10 cellular contexts compared by ENCODE assay signal in the genomic region with DNA sequence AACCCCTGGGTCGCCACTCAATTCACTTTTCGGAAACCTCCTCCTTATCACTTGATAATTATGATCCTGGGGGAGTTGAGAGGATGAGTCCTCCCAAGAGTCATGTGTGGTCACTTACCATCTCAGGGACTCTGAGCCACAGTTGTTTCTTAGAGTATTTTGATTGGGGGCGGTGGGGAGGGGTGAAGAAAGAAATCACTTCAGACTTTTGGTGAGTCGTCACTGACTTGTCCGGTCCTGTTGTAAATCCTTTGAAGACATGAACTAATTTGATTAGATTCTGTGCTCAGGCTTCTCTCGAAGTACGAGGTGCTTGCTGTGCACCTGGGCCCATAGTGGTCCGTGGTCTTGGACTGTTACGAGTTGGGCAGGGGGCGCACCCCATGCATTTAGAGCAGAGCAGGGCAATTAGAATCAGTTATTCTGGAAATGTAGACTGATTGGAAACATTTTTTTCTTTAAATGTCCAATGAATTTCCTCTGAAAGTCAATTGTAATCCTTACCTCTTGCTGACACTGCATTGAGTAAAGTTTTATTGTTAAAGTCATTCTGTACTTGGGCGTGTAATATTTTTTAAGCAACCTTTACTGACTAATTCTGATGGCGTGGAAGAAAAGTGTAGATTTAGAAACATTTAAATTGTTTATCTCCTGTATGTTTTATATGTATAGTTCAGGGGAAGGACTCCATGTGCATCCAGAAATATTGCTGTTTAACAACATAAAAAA.
DNase-seq lines count a peak whose midpoint lies in the region; ATAC-seq and TF ChIP-seq lines count a peak whose summit lies in the region.
"Had no signal": no experiment of that assay in that cellular context is flagged by ENCODE, and none has a peak within 500 bp of the region (broad histone marks: within the 10 kb centered on the region; RNA-seq: fewer than 3 reads in every experiment).

No MANE protein-coding gene starts in this region.

- H3K27ac Mint-ChIP-seq in activated CD8-positive, alpha-beta T cell treated with anti-CD3 and anti-CD28 coated beads for 36 hours = peak overlapping the region; percentile 78

- intact Hi-C loops in activated CD8-positive, alpha-beta T cell treated with anti-CD3 and anti-CD28 coated beads for 36 hours (cut with micrococcal nuclease) = no loop called here
- intact Hi-C loops in ovary (cut with DNase I) = no loop called here

- WGBS in ovary, 3 donors = 92 to 94% (median 93%) methylated on average over 12 of the region's 12 CpGs

- TF ChIP-seq POLR2A in ovary (IDR thresholded peaks at IDR 0.05) = no peak

- DNase-seq in AG04450 (ENCODE audit: low read depth, low spot score) = no peak
- no peak for DNase-seq in HAP-1 (ENCODE audit: low spot score in 2 of 2)
- DNase-seq in activated CD8-positive, alpha-beta T cell treated with anti-CD3 and anti-CD28 coated beads for 36 hours = peak; percentile 9
- DNase-seq in kidney epithelial cell (ENCODE audit: low read depth) = no peak
- DNase-seq in 8988T = no peak
- DNase-seq in ovary = no peak
- no peak for DNase-seq in GM13976 (ENCODE audit: low spot score)
- DNase-seq: NCI-H446 had no signal

- H3K27ac ChIP-seq in AG04450 (ENCODE audit: low read depth, low read length) (no peak overlapping the region), ovary (no peak overlapping the region)

- H3K9me3 ChIP-seq in AG04450 (ENCODE audit: control insufficient read depth, insufficient read depth, low read length) (no peaks in the 10 kb centered on the region; the same call in 1 of the 2 replicates), HAP-1 (no peaks in the 10 kb centered on the region), ovary (no peaks in the 10 kb centered on the region)
- H3K9me3 ChIP-seq: adrenal gland had no signal

- no peak for TF ChIP-seq CTCF in AG04450 (IDR thresholded peaks at IDR 0.05; ENCODE audit: low read depth, low read length)
- no peak for TF ChIP-seq CTCF in activated CD8-positive, alpha-beta T cell treated with anti-CD3 and anti-CD28 coated beads for 36 hours (IDR thresholded peaks at IDR 0.05)
- TF ChIP-seq CTCF in kidney epithelial cell (IDR thresholded peaks at IDR 0.05; ENCODE audit: insufficient read depth, low read length, poor library complexity, severe bottlenecking) = no peak
- no peak for TF ChIP-seq CTCF in ovary (IDR thresholded peaks at IDR 0.05)
- no peak for TF ChIP-seq CTCF in GM13976 (IDR thresholded peaks at IDR 0.05; ENCODE audit: borderline replicate concordance, control extremely low read depth, extremely low read depth, insufficient read depth, missing control alignments)

- peaks cover 8% of the 10 kb centered on the region for H3K36me3 ChIP-seq in HAP-1 (replicated peaks)
- peaks cover 1% of the 10 kb centered on the region for H3K36me3 ChIP-seq in kidney epithelial cell (ENCODE audit: control insufficient read depth, insufficient read depth, low read length)
- no peaks in the 10 kb centered on the region for H3K36me3 ChIP-seq in ovary
- H3K36me3 ChIP-seq: adrenal gland had no signal

- H3K4me1 ChIP-seq in HAP-1 (peaks cover 17% of the 10 kb centered on the region), ovary (ENCODE audit: insufficient read depth) (peaks cover 8% of the 10 kb centered on the region)

- in situ Hi-C loops in HAP-1 (cut with MboI; ENCODE audit: low sequenced_read_pairs) (no loop called here), GM13976 (cut with MboI; ENCODE audit: low sequenced_read_pairs, unreplicated experiment) (loop anchor here (10.0 to 25.0 kb wide), 2 partner anchors 214 to 777 kb away; no protein-coding TSS in a partner anchor)

- H3K36me3 Mint-ChIP-seq in activated CD8-positive, alpha-beta T cell treated with anti-CD3 and anti-CD28 coated beads for 36 hours (ENCODE audit: low read depth) = peaks cover 19% of the 10 kb centered on the region

- no peak for ATAC-seq in activated CD8-positive, alpha-beta T cell treated with anti-CD3 and anti-CD28 coated beads for 36 hours
- no peak for ATAC-seq in GM19463 (IDR thresholded peaks at IDR 0.05; ENCODE audit: unreplicated experiment)

- H3K27me3 ChIP-seq in AG04450 (ENCODE audit: control insufficient read depth, insufficient read depth, low read length) (no peaks in the 10 kb centered on the region), HAP-1 (ENCODE audit: low read depth) (no peaks in the 10 kb centered on the region), kidney epithelial cell (ENCODE audit: control insufficient read depth, insufficient read depth, low read length) (no peaks in the 10 kb centered on the region), ovary (no peaks in the 10 kb centered on the region)
- H3K27me3 ChIP-seq: adrenal gland had no signal

- CTCF ChIA-PET in AG04450 (lab: Charles Lee) = no interaction called here
- CTCF ChIA-PET in activated CD8-positive, alpha-beta T cell treated with anti-CD3 and anti-CD28 coated beads for 36 hours (lab: Charles Lee) = no interaction called here

- H3K4me3 Mint-ChIP-seq in activated CD8-positive, alpha-beta T cell treated with anti-CD3 and anti-CD28 coated beads for 36 hours = peak overlapping the region; percentile 81

- POLR2A ChIA-PET in AG04450 (lab: Yijun Ruan, JAX) = no interaction called here
- POLR2A ChIA-PET in activated CD8-positive, alpha-beta T cell treated with anti-CD3 and anti-CD28 coated beads for 36 hours (lab: Charles Lee) = no interaction called here

- peaks cover 33% of the 10 kb centered on the region for H3K4me1 Mint-ChIP-seq in activated CD8-positive, alpha-beta T cell treated with anti-CD3 and anti-CD28 coated beads for 36 hours (ENCODE audit: low read depth)

- no peaks in the 10 kb centered on the region for H3K27me3 Mint-ChIP-seq in activated CD8-positive, alpha-beta T cell treated with anti-CD3 and anti-CD28 coated beads for 36 hours

- H3K4me3 ChIP-seq in AG04450 (ENCODE audit: low read depth, low read length) = peak overlapping the region; percentile 41
- peak overlapping the region; percentile 86 for H3K4me3 ChIP-seq in HAP-1
- peak overlapping the region; percentile 60 for H3K4me3 ChIP-seq in kidney epithelial cell (ENCODE audit: low read depth, low read length)
- no peak overlapping the region for H3K4me3 ChIP-seq in ovary

- TF ChIP-seq EP300 in ovary (IDR thresholded peaks at IDR 0.05) = no peak

- no peaks in the 10 kb centered on the region for H3K9me3 Mint-ChIP-seq in activated CD8-positive, alpha-beta T cell treated with anti-CD3 and anti-CD28 coated beads for 36 hours
